16 cellular contexts compared by ENCODE assay signal in the genomic region with DNA sequence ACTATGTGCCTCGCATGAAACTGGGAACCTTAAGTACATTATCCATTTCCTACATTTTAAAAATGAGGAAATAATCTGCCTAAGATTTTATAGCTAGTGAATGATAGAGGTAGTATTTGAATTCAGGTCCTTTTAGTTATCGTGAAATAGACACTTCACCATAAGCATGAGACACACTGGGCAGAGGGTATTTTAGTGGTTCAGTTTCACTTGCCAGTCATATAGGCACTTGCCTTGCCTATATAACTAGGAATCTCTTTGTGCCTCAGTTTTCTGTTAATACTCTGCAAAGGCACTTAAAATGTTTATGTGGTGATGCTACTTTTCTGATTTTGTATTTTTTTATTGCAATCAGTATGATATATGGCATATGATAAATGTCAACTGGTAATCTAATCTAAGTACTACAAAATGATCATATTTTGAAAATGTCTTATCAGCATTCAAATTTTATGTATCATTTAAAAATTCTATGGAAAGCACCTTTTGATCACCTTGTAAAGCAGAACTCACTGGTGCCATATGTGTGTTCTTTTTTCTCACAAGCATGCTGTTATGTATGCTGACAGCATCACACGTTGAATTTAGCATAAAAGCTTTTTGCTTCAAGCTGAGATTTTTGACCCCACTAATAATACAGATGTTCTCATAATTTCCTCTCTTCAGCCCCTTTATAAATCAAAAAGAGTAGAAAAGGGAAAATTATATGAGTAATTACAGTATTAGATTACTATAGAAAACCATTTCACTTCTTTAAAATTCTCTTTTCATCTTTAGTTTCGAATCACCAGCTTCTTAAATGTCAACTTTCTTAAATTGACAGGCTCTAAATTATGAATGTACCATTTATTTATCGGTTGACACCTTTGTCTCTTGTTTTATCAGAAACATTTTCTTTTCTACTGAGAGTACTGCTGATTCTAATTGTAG. TPM values are rescaled to one million over a fixed set of nuclear protein-coding genes. Genes with fewer than 3 reads are reported as not detected.
A peak's percentile ranks its signal among the peaks of the same experiment; 100 is the strongest.
DNase-seq lines count a peak whose midpoint lies in the region; ATAC-seq and TF ChIP-seq lines count a peak whose summit lies in the region.
"Had no signal": no experiment of that assay in that cellular context is flagged by ENCODE, and none has a peak within 500 bp of the region (broad histone marks: within the 10 kb centered on the region; RNA-seq: fewer than 3 reads in every experiment).

No MANE protein-coding gene starts in this region.

- no peak for TF ChIP-seq CTCF in GM12865 (IDR thresholded peaks at IDR 0.05; ENCODE audit: insufficient read depth, low read depth, low read length, missing control alignments)

- H3K36me3 ChIP-seq in effector memory CD4-positive, alpha-beta T cell (ENCODE audit: control insufficient read depth, insufficient read depth, low read length) = no peaks in the 10 kb centered on the region
- H3K36me3 ChIP-seq: breast epithelium had no signal

- H3K4me1 ChIP-seq in effector memory CD4-positive, alpha-beta T cell (ENCODE audit: control insufficient read depth, insufficient read depth, low read length, poor library complexity, severe bottlenecking) = no peaks in the 10 kb centered on the region
- H3K4me1 ChIP-seq: breast epithelium, left ventricle myocardium inferior had no signal

- no peak overlapping the region for H3K27ac ChIP-seq in effector memory CD4-positive, alpha-beta T cell (ENCODE audit: insufficient read depth, low read length, poor library complexity, severe bottlenecking)
- H3K27ac ChIP-seq: breast epithelium, left ventricle myocardium inferior, spleen had no signal

- H3K9me3 ChIP-seq in effector memory CD4-positive, alpha-beta T cell (ENCODE audit: control insufficient read depth, low read length) = no peaks in the 10 kb centered on the region
- H3K9me3 ChIP-seq: breast epithelium had no signal

- DNase-seq in GM12865 (ENCODE audit: low read depth) (peak; percentile 15), NCI-H69 (lab: John Stamatoyannopoulos, UW) (peak; percentile 73), dermis blood vessel endothelial cell (no peak), SHP77 treated with DMSO at 0.1 percent for 48 hours (lab: John Stamatoyannopoulos, UW) (no peak)
- no peak for DNase-seq in effector memory CD4-positive, alpha-beta T cell
- DNase-seq: activated naive CD4-positive, alpha-beta T cell treated with anti-CD3 and anti-CD28 coated beads, Interleukin-2, amount 50 U/mL, for 16 hours; effector CD4-positive, alpha-beta T cell; left ventricle myocardium inferior; naive B cell; NCI-H1436; NCI-H446; spleen had no signal

- peak overlapping the region; percentile 7; the same call in 1 of the 2 replicates for H3K4me3 ChIP-seq in GM12865 (ENCODE audit: low read depth, low read length)
- no peak overlapping the region for H3K4me3 ChIP-seq in effector memory CD4-positive, alpha-beta T cell (ENCODE audit: insufficient read depth, low read depth, low read length, poor library complexity, severe bottlenecking)
- H3K4me3 ChIP-seq: breast epithelium, left ventricle myocardium inferior, spleen had no signal

- ATAC-seq in GM18907 (IDR thresholded peaks at IDR 0.05; ENCODE audit: unreplicated experiment) (peak; percentile 61), HG02678 (IDR thresholded peaks at IDR 0.05; ENCODE audit: unreplicated experiment) (peak; percentile 46), GM18517 (IDR thresholded peaks at IDR 0.05; ENCODE audit: unreplicated experiment) (no peak)

- no peaks in the 10 kb centered on the region for H3K27me3 ChIP-seq in effector memory CD4-positive, alpha-beta T cell (replicated peaks; ENCODE audit: control insufficient read depth, insufficient read depth, low read length, poor library complexity, severe bottlenecking)
- H3K27me3 ChIP-seq: breast epithelium, spleen had no signal

RNA-seq across cellular contexts. Expression of a gene that starts 52.6 kb away (rescaled TPM):
- total RNA-seq in dermis blood vessel endothelial cell = 23.2 and 25.2 TPM in 2 replicates

Comparison
In these comparisons a context has a peak if more than half of its experiments do, and no peak if none do; other contexts are left out.
1. DNase-seq: peak in GM12865 (single experiment) and NCI-H69 (single experiment); none in effector memory CD4-positive, alpha-beta T cell (0 of 3), dermis blood vessel endothelial cell (single experiment) and SHP77 treated with DMSO at 0.1 percent for 48 hours (single experiment).